9 cellular contexts compared by ENCODE assay signal in the genomic region with DNA sequence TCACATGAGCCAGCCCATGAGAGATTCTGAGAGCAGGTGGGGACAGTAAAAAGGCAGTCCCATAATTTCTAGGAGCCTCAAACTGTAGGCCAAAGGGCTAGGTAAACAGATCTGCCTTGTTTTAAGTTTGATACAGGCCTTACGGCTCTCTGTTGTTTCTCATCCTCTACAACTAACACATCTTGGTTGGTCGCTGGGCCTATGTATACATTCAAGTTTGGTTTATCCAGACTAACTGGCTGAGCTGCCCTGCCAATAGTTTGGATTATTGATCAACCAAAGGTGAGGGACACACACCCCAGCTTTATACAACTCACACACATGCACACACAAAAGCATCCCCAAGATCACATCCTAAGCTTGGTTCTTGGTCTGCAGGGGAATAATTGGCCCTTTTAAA. TPM values are rescaled to one million over a fixed set of nuclear protein-coding genes. Genes with fewer than 3 reads are reported as not detected.
A peak's percentile ranks its signal among the peaks of the same experiment; 100 is the strongest.
DNase-seq lines count a peak whose midpoint lies in the region; TF ChIP-seq lines count a peak whose summit lies in the region.
"Had no signal": no experiment of that assay in that cellular context is flagged by ENCODE, and none has a peak within 500 bp of the region (broad histone marks: within the 10 kb centered on the region; RNA-seq: fewer than 3 reads in every experiment).

No MANE protein-coding gene starts in this region.

- peak overlapping the region; percentile 95 for H3K4me3 Mint-ChIP-seq in activated CD4-positive, alpha-beta memory T cell treated with anti-CD3 and anti-CD28 coated beads for 36 hours

- POLR2A ChIA-PET in activated CD4-positive, alpha-beta memory T cell treated with anti-CD3 and anti-CD28 coated beads for 36 hours (lab: Charles Lee): interaction anchor here (0.6 to 10.7 kb wide), 20 partner anchors 8 to 1509 kb away, joined by 3 to 152 read pairs (median 5); partner anchors contain the start of genes EIF2A, ERICH6, GPR171 and MBNL1

- no peaks in the 10 kb centered on the region for H3K27me3 Mint-ChIP-seq in activated CD4-positive, alpha-beta memory T cell treated with anti-CD3 and anti-CD28 coated beads for 36 hours

- peak overlapping the region in 18 of 21 experiments; percentile 7 to 98 (median 54) for H3K27ac ChIP-seq in skin epidermis

- H3K36me3 Mint-ChIP-seq in activated CD4-positive, alpha-beta memory T cell treated with anti-CD3 and anti-CD28 coated beads for 36 hours: peaks cover 67% of the 10 kb centered on the region

- H3K4me3 ChIP-seq in HFF-Myc (replicated peaks; ENCODE audit: low read depth, low read length) (peak overlapping the region; percentile 87), foreskin fibroblast (ENCODE audit: low read depth in 1 of 2, low read length in 2 of 2) (peak overlapping the region; percentile 75 to 91), skin epidermis (peak overlapping the region in 4 of 7 experiments; percentile 77 to 88 (median 84))

- H3K27ac Mint-ChIP-seq in activated CD4-positive, alpha-beta memory T cell treated with anti-CD3 and anti-CD28 coated beads for 36 hours: peak overlapping the region; percentile 99

- DNase-seq in HFF-Myc (ENCODE audit: extremely low read depth, low read depth) (no peak), foreskin fibroblast (no peak), NAMALWA (ENCODE audit: low spot score) (no peak), dermis blood vessel endothelial cell (no peak), NCI-H146 treated with DMSO at 0.1 percent for 48 hours (lab: John Stamatoyannopoulos, UW; ENCODE audit: unreplicated experiment) (no peak), SKM-1 treated with dmso at 0.1 percent for 144 hours (lab: John Stamatoyannopoulos, UW; ENCODE audit: unreplicated experiment) (no peak)
- DNase-seq in activated CD4-positive, alpha-beta memory T cell treated with anti-CD3 and anti-CD28 coated beads for 36 hours: no peak
- DNase-seq: occipital lobe had no signal

- H3K9me3 Mint-ChIP-seq in activated CD4-positive, alpha-beta memory T cell treated with anti-CD3 and anti-CD28 coated beads for 36 hours: no peaks in the 10 kb centered on the region

- TF ChIP-seq CTCF in HFF-Myc (IDR thresholded peaks at IDR 0.05; ENCODE audit: low read depth, low read length, missing control alignments) (no peak), foreskin fibroblast (IDR thresholded peaks at IDR 0.05; ENCODE audit: low read depth, low read length) (no peak)

- intact Hi-C loops in activated CD4-positive, alpha-beta memory T cell treated with anti-CD3 and anti-CD28 coated beads for 36 hours (cut with micrococcal nuclease): loop anchor here (1.0 to 10.0 kb wide), 8 partner anchors 9 to 1497 kb away; partner anchors contain the start of gene GPR171

- H3K4me1 Mint-ChIP-seq in activated CD4-positive, alpha-beta memory T cell treated with anti-CD3 and anti-CD28 coated beads for 36 hours (ENCODE audit: low read depth): peaks cover 52% of the 10 kb centered on the region

- CTCF ChIA-PET in activated CD4-positive, alpha-beta memory T cell treated with anti-CD3 and anti-CD28 coated beads for 36 hours (lab: Charles Lee): interaction anchor here (0.8 to 10.1 kb wide), 8 partner anchors 22 to 447 kb away, joined by 3 to 111 read pairs (median 8); partner anchors contain the start of genes ERICH6 and SELENOT

RNA-seq across cellular contexts. Expression of gene SIAH2, which starts 3.0 kb away (rescaled TPM):
- total RNA-seq in activated CD4-positive, alpha-beta memory T cell treated with anti-CD3 and anti-CD28 coated beads for 36 hours: 10 to 100 TPM; 74.0 to 74.9 TPM
- 26.9 and 31.2 TPM in 2 replicates for total RNA-seq in dermis blood vessel endothelial cell

RNA-seq across cellular contexts. Expression of gene ERICH6, which starts 56.2 kb away (rescaled TPM):
- not detected for total RNA-seq in activated CD4-positive, alpha-beta memory T cell treated with anti-CD3 and anti-CD28 coated beads for 36 hours
- not detected in 2 replicates for total RNA-seq in dermis blood vessel endothelial cell
- total RNA-seq: occipital lobe had no signal
